ENCODE assay signal across 22 cellular contexts in genomic region chr12:91189526-91189925, GRCh38. TPM values are rescaled to one million over a fixed set of nuclear protein-coding genes. Genes with fewer than 3 reads are reported as not detected.
DNase-seq lines count a peak whose midpoint lies in the region; ATAC-seq and TF ChIP-seq lines count a peak whose summit lies in the region.
"Had no signal": no experiment of that assay in that cellular context is flagged by ENCODE, and none has a peak within 500 bp of the region (broad histone marks: within the 10 kb centered on the region; RNA-seq: fewer than 3 reads in every experiment).

No MANE protein-coding gene starts in this region.

- H3K4ac ChIP-seq in IMR-90 (ENCODE audit: low read depth, low read length), result no peak overlapping the region; the same call in 1 of the 2 replicates

- intact Hi-C loops in IMR-90 (cut with micrococcal nuclease), result no loop called here
- intact Hi-C loops in CD4-positive, alpha-beta T cell (cut with DNase I, micrococcal nuclease), result no loop called here

- no peaks in the 10 kb centered on the region for H3K36me3 Mint-ChIP-seq in CD4-positive, alpha-beta T cell (ENCODE audit: low read depth)
- H3K36me3 Mint-ChIP-seq: CD8-positive, alpha-beta T cell; WTC11 had no signal

- H3K9me3 Mint-ChIP-seq in CD4-positive, alpha-beta T cell, result peaks cover 4% of the 10 kb centered on the region
- H3K9me3 Mint-ChIP-seq: activated T-helper 2 cell treated with anti-CD3 and anti-CD28 coated beads, Interferon-gamma antibody, Interleukin-2, Interleukin-4, amounts not matched to agents 10 μg/mL and 5 μg/mL and 100 μg/mL, durations not matched to agents 14 hours and 24 hours and 36 hours; dendritic cell treated with granulocyte-macrophage colony-stimulating factor and Interleukin-4, amounts not matched to agents 40 ng/mL and 50 ng/mL, for 4 days; T-helper 1 cell treated with Interleukin-12 subunit alpha and Interleukin-12 subunit beta and Interleukin-4 antibody, amounts not matched to agents 30 μg/mL and 1 μg/mL, for 36 hours had no signal

- peak overlapping the region in 1 of 2 experiments; percentile 46; a peak in 1 of 4 replicates for H4K8ac ChIP-seq in IMR-90 (ENCODE audit: low read depth in 2 of 2, low read length in 2 of 2)

- H2BK15ac ChIP-seq in IMR-90 (ENCODE audit: low read depth, low read length), result no peak overlapping the region

- DNase-seq in IMR-90 (peak; percentile 65), cardiac fibroblast (ENCODE audit: low read depth in 2 of 2) (peak; percentile 72), iris pigment epithelial cell (ENCODE audit: low read depth) (peak; percentile 88), stromal cell of bone marrow (ENCODE audit: low read depth) (peak; percentile 29), mesenteric fat pad (ENCODE audit: low spot score) (no peak), DMS79 (lab: John Stamatoyannopoulos, UW) (no peak)
- DNase-seq in CD4-positive, alpha-beta T cell, result no peak
- DNase-seq: amniotic stem cell; CD8-positive, alpha-beta T cell; lower lobe of right lung; NCI-H2107; NCI-H748 treated with DMSO at 0.1 percent for 48 hours; stimulated activated CD4-positive, alpha-beta T cell treated with anti-CD3 and anti-CD28 coated beads, Interleukin-2, amount 100 ng/mL, for 48 hours had no signal

- peaks cover 9% of the 10 kb centered on the region for H3K4me1 ChIP-seq in IMR-90 (ENCODE audit: control insufficient read depth, insufficient read depth, low read length)
- H3K4me1 ChIP-seq: lower lobe of right lung, right atrium auricular region had no signal

- no TSS peak for BruUV-seq in IMR-90 (replicated peaks; lab: Mats Ljungman, UMichigan)

- no peaks in the 10 kb centered on the region for H3K79me1 ChIP-seq in IMR-90 (ENCODE audit: low read depth in 1 of 2, low read length in 2 of 2)

- H3K27ac Mint-ChIP-seq in CD4-positive, alpha-beta T cell, result no peak overlapping the region
- H3K27ac Mint-ChIP-seq: activated T-helper 2 cell treated with anti-CD3 and anti-CD28 coated beads, Interferon-gamma antibody, Interleukin-2, Interleukin-4, amounts not matched to agents 10 μg/mL and 5 μg/mL and 100 μg/mL, durations not matched to agents 14 hours and 24 hours and 36 hours; CD8-positive, alpha-beta T cell; dendritic cell treated with granulocyte-macrophage colony-stimulating factor and Interleukin-4, amounts not matched to agents 40 ng/mL and 50 ng/mL, for 4 days; T-helper 1 cell treated with Interleukin-12 subunit alpha and Interleukin-12 subunit beta and Interleukin-4 antibody, amounts not matched to agents 30 μg/mL and 1 μg/mL, for 36 hours; WTC11 had no signal

- no peak for TF ChIP-seq RAD21 in IMR-90 (IDR thresholded peaks at IDR 0.05; ENCODE audit: low read length)

- peak overlapping the region; percentile 20; the same call in 1 of the 2 replicates for H4K91ac ChIP-seq in IMR-90 (ENCODE audit: insufficient read depth, low read depth, low read length)

- peak overlapping the region; percentile 6; the same call in 1 of the 2 replicates for H3K9ac ChIP-seq in IMR-90 (ENCODE audit: low read depth, low read length)

- peak overlapping the region; percentile 88 for H2BK5ac ChIP-seq in IMR-90 (ENCODE audit: low read depth, low read length, poor library complexity, severe bottlenecking)

- 0 out of 2 replicates have a peak overlapping the region, but pooled peaks have one; percentile 15 for H3K14ac ChIP-seq in IMR-90 (replicated peaks; ENCODE audit: low read depth, low read length)

- H2BK120ac ChIP-seq in IMR-90 (ENCODE audit: low read depth, low read length), result peak overlapping the region; percentile 56

- no peak overlapping the region for H3K23ac ChIP-seq in IMR-90 (ENCODE audit: low read depth, low read length)

- no peaks in the 10 kb centered on the region; the same call in 1 of the 2 replicates for H3K9me3 ChIP-seq in IMR-90 (ENCODE audit: control insufficient read depth, insufficient read depth, low read length)
- no peaks in the 10 kb centered on the region for H3K9me3 ChIP-seq in CD4-positive, alpha-beta T cell (ENCODE audit: control insufficient read depth, low read length)
- H3K9me3 ChIP-seq: lower lobe of right lung, right atrium auricular region had no signal

- H3K4me3 Mint-ChIP-seq in CD4-positive, alpha-beta T cell, result no peak overlapping the region
- H3K4me3 Mint-ChIP-seq: CD8-positive, alpha-beta T cell; dendritic cell treated with granulocyte-macrophage colony-stimulating factor and Interleukin-4, amounts not matched to agents 40 ng/mL and 50 ng/mL, for 4 days; T-helper 1 cell treated with Interleukin-12 subunit alpha and Interleukin-12 subunit beta and Interleukin-4 antibody, amounts not matched to agents 30 μg/mL and 1 μg/mL, for 36 hours; WTC11 had no signal

- peak overlapping the region; percentile 69 for H3K18ac ChIP-seq in IMR-90 (ENCODE audit: low read depth, low read length)

- peak overlapping the region; percentile 79; the same call in 1 of the 2 replicates for H4K5ac ChIP-seq in IMR-90 (ENCODE audit: low read depth, low read length)

- H3K4me1 Mint-ChIP-seq in CD4-positive, alpha-beta T cell (ENCODE audit: low read depth), result no peaks in the 10 kb centered on the region
- H3K4me1 Mint-ChIP-seq: WTC11 had no signal

- dilution Hi-C loops in IMR-90 (cut with HindIII; ENCODE audit: low sequenced_read_pairs, unreplicated experiment), result no loop called here

- H3K27me3 ChIP-seq in IMR-90 (ENCODE audit: control insufficient read depth, insufficient read depth, low read length), result no peaks in the 10 kb centered on the region
- H3K27me3 ChIP-seq in CD4-positive, alpha-beta T cell (ENCODE audit: control insufficient read depth, insufficient read depth, low read length), result no peaks in the 10 kb centered on the region
- H3K27me3 ChIP-seq: right atrium auricular region had no signal

- in situ Hi-C loops in IMR-90 (cut with MboI; ENCODE audit: low sequenced_read_pairs), result no loop called here

- no CpG with 5 or more reads among the region's 3 CpGs for WGBS in IMR-90 (ENCODE audit: extremely low coverage in 2 of 2, insufficient read length in 1 of 2), 2 experiments

- TF ChIP-seq CTCF in IMR-90 (conservative IDR thresholded peaks at IDR 0.05; ENCODE audit: low read depth, low read length) (no peak), cardiac fibroblast (IDR thresholded peaks at IDR 0.05; ENCODE audit: low read depth, low read length) (no peak)
- TF ChIP-seq CTCF in CD4-positive, alpha-beta T cell (IDR thresholded peaks at IDR 0.05), result no peak

- no peaks in the 10 kb centered on the region; the same call in 1 of the 2 replicates for H3K9me1 ChIP-seq in IMR-90 (ENCODE audit: insufficient read depth, low read length)

- POLR2A ChIA-PET in IMR-90 (lab: Charles Lee; ENCODE audit: unreplicated experiment), result interaction anchor here (1.4 kb wide), 1 partner anchor 9 kb away, joined by 6 read pairs; no protein-coding TSS in a partner anchor
- POLR2A ChIA-PET in CD4-positive, alpha-beta T cell (lab: Charles Lee), result no interaction called here

- H3K4me3 ChIP-seq in IMR-90 (ENCODE audit: insufficient read depth, low read depth, low read length) (no peak overlapping the region), cardiac fibroblast (replicated peaks in 1 of 2; ENCODE audit: low read depth in 2 of 2, low read length in 2 of 2) (no peak overlapping the region)
- H3K4me3 ChIP-seq: lower lobe of right lung, right atrium auricular region had no signal

- no peaks in the 10 kb centered on the region for H4K20me1 ChIP-seq in IMR-90 (ENCODE audit: insufficient read depth, low read length)

- peak overlapping the region; percentile 85; the same call in 1 of the 2 replicates for H3K4me2 ChIP-seq in IMR-90 (ENCODE audit: low read depth, low read length)

- H2AFZ ChIP-seq in IMR-90 (replicated peaks; ENCODE audit: low read length, poor library complexity), result no peak overlapping the region

- H3K36me3 ChIP-seq in IMR-90 (ENCODE audit: control insufficient read depth, insufficient read depth, low read length), result no peaks in the 10 kb centered on the region
- H3K36me3 ChIP-seq: lower lobe of right lung, right atrium auricular region had no signal

- peak; percentile 69 for ATAC-seq in IMR-90 (ENCODE audit: low read depth)
- ATAC-seq in GM18502 (IDR thresholded peaks at IDR 0.05; ENCODE audit: poor library complexity, unreplicated experiment), result no peak
- ATAC-seq in CD4-positive, alpha-beta T cell (ENCODE audit: poor library complexity), result no peak
- ATAC-seq: CD8-positive, alpha-beta T cell; HCT116; lower lobe of right lung; WTC11 had no signal

- TF ChIP-seq POLR2A in IMR-90 (IDR thresholded peaks at IDR 0.05; ENCODE audit: low read depth, low read length), result no peak

- H3K27ac ChIP-seq in IMR-90 (ENCODE audit: insufficient read depth, low read length), result peak overlapping the region; percentile 74; the same call in 1 of the 2 replicates
- H3K27ac ChIP-seq in CD4-positive, alpha-beta T cell (ENCODE audit: low read depth, low read length), result no peak overlapping the region
- H3K27ac ChIP-seq: lower lobe of right lung had no signal

- 0 out of 2 replicates have a peak overlapping the region, but pooled peaks have one; percentile 8 for H3K56ac ChIP-seq in IMR-90 (ENCODE audit: extremely low read depth, insufficient read depth, low read length)

- peak overlapping the region; percentile 22; the same call in 1 of the 2 replicates for H2AK5ac ChIP-seq in IMR-90 (ENCODE audit: low read depth, low read length)

- CTCF ChIA-PET in IMR-90 (lab: Yijun Ruan, JAX), result interaction anchor here (1.0 to 1.7 kb wide), 2 partner anchors 20 to 212 kb away, joined by 4 to 7 read pairs; no protein-coding TSS in a partner anchor
- CTCF ChIA-PET in CD4-positive, alpha-beta T cell (lab: Charles Lee), result no interaction called here

- H2AK9ac ChIP-seq in IMR-90 (replicated peaks; ENCODE audit: low read depth, low read length, poor library complexity), result no peak overlapping the region

- H2BK20ac ChIP-seq in IMR-90 (ENCODE audit: low read depth, low read length), result peak overlapping the region; percentile 49

- peaks cover 4% of the 10 kb centered on the region for H3K27me3 Mint-ChIP-seq in CD4-positive, alpha-beta T cell
- H3K27me3 Mint-ChIP-seq: dendritic cell treated with granulocyte-macrophage colony-stimulating factor and Interleukin-4, amounts not matched to agents 40 ng/mL and 50 ng/mL, for 4 days had no signal

TF ChIP-seq in IMR-90, 13 proteins besides CTCF, POLR2A, EP300 and RAD21:
- 0 out of 2 replicates have a peak, but pooled peaks have one; percentile 35 for TF ChIP-seq CEBPB (IDR thresholded peaks at IDR 0.05; ENCODE audit: low read depth, low read length)
- TF ChIP-seq FOS (IDR thresholded peaks at IDR 0.05; ENCODE audit: low read depth, low read length), result no peak

RNA-seq across cellular contexts. Expression of gene DCN, which starts 6.9 kb away (rescaled TPM):
- 223 and 241 TPM in 2 replicates for total RNA-seq in IMR-90 (2012; rRNA removed)
- polyA plus RNA-seq in IMR-90 (2012; rRNA removed), result 792 and 965 TPM in 2 replicates
- 379 and 539 TPM in 2 replicates for polyA plus RNA-seq in IMR-90 (2012; cell fraction: cytosol; rRNA removed)
- polyA plus RNA-seq in IMR-90 (2012; cell fraction: nucleus; rRNA removed; ENCODE audit: low replicate concordance), result 63.3 and 526 TPM in 2 replicates
- total RNA-seq in mesenteric fat pad, result 1,241 TPM
- total RNA-seq in CD4-positive, alpha-beta T cell, result not detected
- total RNA-seq: activated CD8-positive, alpha-beta memory T cell treated with anti-CD3 and anti-CD28 coated beads for 36 hours; activated T-helper 2 cell treated with anti-CD3 and anti-CD28 coated beads, Interferon-gamma antibody, Interleukin-2, Interleukin-4, amounts not matched to agents 10 μg/mL and 5 μg/mL and 100 μg/mL, durations not matched to agents 14 hours and 24 hours and 36 hours; CD8-positive, alpha-beta T cell had no signal
- polyA plus RNA-seq: neural cell had no signal

Comparison
In these comparisons a context has a peak if more than half of its experiments do, and no peak if none do; other contexts are left out.
1. DNase-seq: peak in IMR-90 (single experiment), cardiac fibroblast (2 of 2), iris pigment epithelial cell (single experiment) and stromal cell of bone marrow (single experiment); none in mesenteric fat pad (single experiment), CD4-positive, alpha-beta T cell (0 of 10) and DMS79 (single experiment).
2. RNA of gene DCN, which starts 6.9 kb away (total RNA-seq): 1,241 TPM in mesenteric fat pad (single experiment) and 223 to 241 TPM in IMR-90; not detected in CD4-positive, alpha-beta T cell; every median in the first group is over 100 times any median in the second.